ENCODE assay signal across 18 cellular contexts in genomic region chr11:44221992-44222391, GRCh38.
"Had no signal": no experiment of that assay in that cellular context is flagged by ENCODE, and none has a peak within 500 bp of the region (broad histone marks: within the 10 kb centered on the region; RNA-seq: fewer than 3 reads in every experiment).

No MANE protein-coding gene starts in this region.

- H3K4me1 ChIP-seq: right atrium auricular region had no signal

- H3K27ac ChIP-seq: ovary, right atrium auricular region, sigmoid colon, stomach, thoracic aorta had no signal

- H3K9me3 ChIP-seq: ovary, right atrium auricular region, sigmoid colon, stomach, thoracic aorta had no signal

- DNase-seq: endodermal cell; erythroblast; foreskin melanocyte; head of caudate nucleus; hippocampal formation; kidney glomerular epithelial cell; mesendoderm; naive thymus-derived CD8-positive, alpha-beta T cell; ovary; sigmoid colon; small intestine; stimulated activated CD4-positive, alpha-beta T cell treated with anti-CD3 and anti-CD28 coated beads, Interleukin-12 subunit alpha, Interleukin-12 subunit beta, amount 100 ng/mL, for 4 hours; stimulated activated naive CD4-positive, alpha-beta T cell; stomach; substantia nigra; trophoblast cell had no signal

- H3K4me3 ChIP-seq: ovary, right atrium auricular region, sigmoid colon, stomach, thoracic aorta had no signal

- H3K36me3 ChIP-seq: ovary, right atrium auricular region had no signal

- ATAC-seq: naive thymus-derived CD8-positive, alpha-beta T cell had no signal

- H3K27me3 ChIP-seq: ovary, right atrium auricular region, sigmoid colon, stomach had no signal
